Comparison of ENCODE assay signal across 1 cellular context in genomic region chr5:34930527-34930844, GRCh38.
TF ChIP-seq lines count a peak whose summit lies in the region.

No MANE protein-coding gene starts in this region.

TF ChIP-seq in GM23338, 12 proteins besides CTCF, POLR2A, EP300 and RAD21 (continued from another document):
- TF ChIP-seq ETS1 (IDR thresholded peaks at IDR 0.05): no peak
